Comparison of ENCODE assay signal across 1 cellular context in the genomic region with DNA sequence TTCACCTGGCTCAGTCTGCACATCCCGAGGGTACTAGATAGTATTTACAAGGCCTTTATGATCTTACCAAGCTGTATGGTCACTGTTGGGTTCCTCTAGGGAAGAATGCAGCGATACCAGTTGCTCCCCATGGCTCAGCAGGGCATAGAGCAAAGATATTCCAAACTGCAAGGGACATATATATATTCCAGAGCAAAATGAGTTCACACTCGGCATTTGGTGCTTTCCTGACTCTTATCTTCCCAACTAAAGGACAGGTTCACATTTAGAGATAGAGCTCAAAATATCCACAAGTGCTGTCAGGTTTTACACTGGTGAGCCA.
TF ChIP-seq lines count a peak whose summit lies in the region.

No MANE protein-coding gene starts in this region.

TF ChIP-seq in SK-N-SH, 30 proteins besides CTCF, POLR2A, EP300 and RAD21 (continued from another document):
- TF ChIP-seq EZH2phosphoT487 (IDR thresholded peaks at IDR 0.05; ENCODE audit: borderline replicate concordance, low read depth) (no peak), MXI1 (IDR thresholded peaks at IDR 0.05; ENCODE audit: low read depth, low read length) (no peak), PBX3 (IDR thresholded peaks at IDR 0.05) (no peak), POLR2AphosphoS5 (IDR thresholded peaks at IDR 0.05; ENCODE audit: low read depth, low read length) (no peak), RCOR1 (IDR thresholded peaks at IDR 0.05; ENCODE audit: low read length) (no peak)
